Comparison of ENCODE assay signal across 19 cellular contexts in the genomic region with DNA sequence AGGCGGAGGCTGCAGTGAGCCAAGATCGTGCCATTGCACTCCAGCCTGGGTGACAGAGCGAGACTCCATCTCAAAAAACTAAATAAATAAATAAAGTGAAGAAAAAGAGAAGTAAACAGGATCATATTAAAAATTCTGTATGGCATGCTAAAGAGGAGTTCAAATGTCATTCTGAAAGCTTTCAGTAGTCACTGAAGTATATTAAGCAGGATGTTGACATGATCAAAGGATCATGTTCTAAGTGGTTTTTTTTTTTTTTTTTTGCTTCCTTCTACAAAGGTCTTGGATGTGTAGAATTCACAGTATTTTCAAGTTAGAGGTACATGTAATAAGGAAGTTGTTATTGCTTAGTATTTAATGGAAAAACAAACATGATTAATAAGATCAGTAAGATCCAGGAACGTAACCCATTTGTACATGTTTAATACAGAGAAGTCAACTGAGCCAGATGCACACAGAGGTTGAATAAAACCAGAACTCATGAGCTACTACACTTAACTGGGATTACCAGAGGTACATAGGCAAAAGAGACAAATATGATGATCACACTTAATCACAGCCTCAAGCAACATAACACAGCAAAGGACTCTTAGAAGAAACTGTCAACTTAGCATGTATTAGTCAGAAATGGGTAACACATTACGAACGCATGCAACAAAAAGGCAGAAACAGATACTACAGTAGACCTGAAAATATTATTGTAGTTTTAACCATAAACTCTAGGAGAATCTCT.
"Had no signal": no experiment of that assay in that cellular context is flagged by ENCODE, and none has a peak within 500 bp of the region (broad histone marks: within the 10 kb centered on the region; RNA-seq: fewer than 3 reads in every experiment).

No MANE protein-coding gene starts in this region.

- DNase-seq: activated CD4-positive, alpha-beta T cell treated with anti-CD3 and anti-CD28 coated beads, Interleukin-2, amount 50 U/mL, for 1 hour; activated CD8-positive, alpha-beta memory T cell treated with anti-CD3 and anti-CD28 coated beads, Interleukin-2, amount 50 U/mL, for 4 hours; activated gamma-delta T cell; activated T-cell treated with anti-CD3 and anti-CD28 coated beads, Interleukin-2, amount 50 U/mL, for 48 hours; effector CD8-positive, alpha-beta T cell; hippocampal formation; nephron progenitor cell; nucleus accumbens; retina; stimulated activated naive B cell treated with anti-CD40 and anti-IgM and Interleukin-4, amounts not matched to agents 10 μg/mL and 1 μg/mL and 100 μg/mL, for 72 hours; thyroid gland had no signal

- H3K27me3 ChIP-seq: thyroid gland had no signal

- H3K9me3 ChIP-seq: thyroid gland had no signal

- H3K27ac Mint-ChIP-seq: activated naive CD4-positive, alpha-beta T cell treated with anti-CD3 and anti-CD28 coated beads, Interleukin-2, amount 50 U/mL, for 24 hours; dendritic cell treated with granulocyte-macrophage colony-stimulating factor and Interleukin-4, amounts not matched to agents 40 ng/mL and 50 ng/mL, for 4 days; mesothelial cell of epicardium; nephron progenitor cell; stimulated activated naive B cell treated with anti-CD40 and anti-IgM and Interleukin-4, amounts not matched to agents 10 μg/mL and 1 μg/mL and 100 μg/mL, for 72 hours had no signal

- H3K36me3 ChIP-seq: thyroid gland had no signal

- ATAC-seq: activated CD4-positive, CD25-positive, alpha-beta regulatory T cell treated with anti-CD3 and anti-CD28 coated beads, Interleukin-2, amount 50 U/mL, for 24 hours; left lobe of liver; stimulated activated naive B cell treated with anti-CD40 and anti-IgM and Interleukin-4, amounts not matched to agents 10 μg/mL and 1 μg/mL and 100 μg/mL, for 72 hours had no signal

- H3K36me3 Mint-ChIP-seq: stimulated activated naive B cell treated with anti-CD40 and anti-IgM and Interleukin-4, amounts not matched to agents 10 μg/mL and 1 μg/mL and 100 μg/mL, for 72 hours had no signal

- H3K27me3 Mint-ChIP-seq: dendritic cell treated with granulocyte-macrophage colony-stimulating factor and Interleukin-4, amounts not matched to agents 40 ng/mL and 50 ng/mL, for 4 days had no signal

- FAIRE-seq: bronchial epithelial cell, endothelial cell of umbilical vein, islet of Langerhans had no signal

- H3K9me3 Mint-ChIP-seq: activated naive CD4-positive, alpha-beta T cell treated with anti-CD3 and anti-CD28 coated beads, Interleukin-2, amount 50 U/mL, for 24 hours; dendritic cell treated with granulocyte-macrophage colony-stimulating factor and Interleukin-4, amounts not matched to agents 40 ng/mL and 50 ng/mL, for 4 days; nephron progenitor cell; stimulated activated naive B cell treated with anti-CD40 and anti-IgM and Interleukin-4, amounts not matched to agents 10 μg/mL and 1 μg/mL and 100 μg/mL, for 72 hours had no signal

- H3K4me3 Mint-ChIP-seq: activated naive CD4-positive, alpha-beta T cell treated with anti-CD3 and anti-CD28 coated beads, Interleukin-2, amount 50 U/mL, for 24 hours; dendritic cell treated with granulocyte-macrophage colony-stimulating factor and Interleukin-4, amounts not matched to agents 40 ng/mL and 50 ng/mL, for 4 days; mesothelial cell of epicardium; nephron progenitor cell; stimulated activated naive B cell treated with anti-CD40 and anti-IgM and Interleukin-4, amounts not matched to agents 10 μg/mL and 1 μg/mL and 100 μg/mL, for 72 hours had no signal

- H3K27ac ChIP-seq: thyroid gland had no signal

- H3K4me1 Mint-ChIP-seq: mesothelial cell of epicardium, nephron progenitor cell had no signal

- H3K4me3 ChIP-seq: thyroid gland had no signal
